ENCODE assay signal across 10 cellular contexts in genomic region chr1:40817791-40818263, GRCh38. TPM values are rescaled to one million over a fixed set of nuclear protein-coding genes. Genes with fewer than 3 reads are reported as not detected.
DNase-seq lines count a peak whose midpoint lies in the region; ATAC-seq, FAIRE-seq and TF ChIP-seq lines count a peak whose summit lies in the region.
"Had no signal": no experiment of that assay in that cellular context is flagged by ENCODE, and none has a peak within 500 bp of the region (broad histone marks: within the 10 kb centered on the region; RNA-seq: fewer than 3 reads in every experiment).

No MANE protein-coding gene starts in this region.

- H3K27me3 ChIP-seq in GM06990 (replicated peaks; ENCODE audit: control insufficient read depth, insufficient read depth, low read length) (no peaks in the 10 kb centered on the region; the same call in 1 of the 2 replicates), endodermal cell (ENCODE audit: control insufficient read depth, insufficient read depth, low read length, poor library complexity, severe bottlenecking) (peaks cover 31% of the 10 kb centered on the region), psoas muscle (ENCODE audit: insufficient read depth in 3 of 3, low read length in 2 of 3) (no peaks in the 10 kb centered on the region), transverse colon (no peaks in the 10 kb centered on the region)

- no peak for TF ChIP-seq CTCF in GM06990 (IDR thresholded peaks at IDR 0.05; ENCODE audit: insufficient read depth, low read length, poor library complexity, severe bottlenecking)
- TF ChIP-seq CTCF in endodermal cell (conservative IDR thresholded peaks at IDR 0.05) = no peak
- no peak for TF ChIP-seq CTCF in psoas muscle (IDR thresholded peaks at IDR 0.05)
- TF ChIP-seq CTCF in transverse colon (IDR thresholded peaks at IDR 0.05) = no peak

- H3K36me3 Mint-ChIP-seq in endodermal cell (ENCODE audit: low read depth) = no peaks in the 10 kb centered on the region

- H3K27ac ChIP-seq in endodermal cell (ENCODE audit: low read depth, low read length) (no peak overlapping the region), psoas muscle (no peak overlapping the region), transverse colon (no peak overlapping the region)

- H3K4me1 Mint-ChIP-seq in endodermal cell = peaks cover 8% of the 10 kb centered on the region

- peaks cover 16% of the 10 kb centered on the region for H3K4me1 ChIP-seq in endodermal cell (ENCODE audit: control insufficient read depth, insufficient read depth, low read length)
- H3K4me1 ChIP-seq in psoas muscle = peaks cover 13% of the 10 kb centered on the region
- peaks cover 0 to 8% (median 6%) of the 10 kb centered on the region in 4 donors for H3K4me1 ChIP-seq in transverse colon

- FAIRE-seq in frontal cortex (lab: Jason Lieb, UNC) = no peak
- FAIRE-seq: HepG2 had no signal

- H3K9me3 ChIP-seq in endodermal cell (ENCODE audit: control insufficient read depth, low read length) (no peaks in the 10 kb centered on the region), psoas muscle (no peaks in the 10 kb centered on the region), transverse colon (no peaks in the 10 kb centered on the region)

- intact Hi-C loops in psoas muscle (cut with DNase I) (no loop called here), transverse colon (cut with DNase I; ENCODE audit: low total_unique reads) (no loop called here)

- peaks cover 52% of the 10 kb centered on the region for H3K27me3 Mint-ChIP-seq in endodermal cell (ENCODE audit: insufficient read depth)

- H3K9me3 Mint-ChIP-seq in endodermal cell = no peaks in the 10 kb centered on the region

- TF ChIP-seq EP300 in transverse colon (IDR thresholded peaks at IDR 0.05; ENCODE audit: low read depth) = no peak

- TF ChIP-seq POLR2A in transverse colon (IDR thresholded peaks at IDR 0.05) = no peak

- WGBS in endodermal cell (ENCODE audit: insufficient coverage in 1 of 2, insufficient read length in 1 of 2), 2 experiments = 44 to 46% methylated on average over 11 to 19 of the region's 19 CpGs
- WGBS in psoas muscle, 3 donors = 53 to 77% (median 63%) methylated on average over 19 of the region's 19 CpGs
- WGBS in transverse colon (ENCODE audit: low coverage in 1 of 2), 2 donors = 57 to 80% methylated on average over 1 to 19 of the region's 19 CpGs

- H3K9ac ChIP-seq in endodermal cell (ENCODE audit: extremely low read depth, low read length, poor library complexity, severe bottlenecking) = no peak overlapping the region

- H3K36me3 ChIP-seq in GM06990 (ENCODE audit: control insufficient read depth, insufficient read depth, low read length) (no peaks in the 10 kb centered on the region), endodermal cell (ENCODE audit: control insufficient read depth, insufficient read depth, low read length) (no peaks in the 10 kb centered on the region), psoas muscle (ENCODE audit: insufficient read depth in 1 of 2, low read depth in 1 of 2) (peaks cover 0 to 24% of the 10 kb centered on the region in 2 donors), transverse colon (no peaks in the 10 kb centered on the region)

- in situ Hi-C loops in transverse colon (cut with MboI; ENCODE audit: low pct_ligation_motif_present in 1 of 4, low pct_unique_long_range_greater_than_20kb in 1 of 4, low sequenced_read_pairs in 3 of 4) = no loop called here

- no peak overlapping the region for H3K27ac Mint-ChIP-seq in endodermal cell

- H3K4me3 ChIP-seq in GM06990 (replicated peaks; ENCODE audit: low read depth, low read length) = peak overlapping the region; percentile 54
- peak overlapping the region; percentile 70 for H3K4me3 ChIP-seq in endodermal cell (ENCODE audit: low read length)
- peak overlapping the region; percentile 53 for H3K4me3 ChIP-seq in psoas muscle
- peak overlapping the region in 2 of 4 donors; percentile 32 to 48 for H3K4me3 ChIP-seq in transverse colon

- ATAC-seq in HG03432 (IDR thresholded peaks at IDR 0.05; ENCODE audit: unreplicated experiment) (peak; percentile 31), psoas muscle (no peak)
- ATAC-seq: HepG2 had no signal

- peak overlapping the region; percentile 58 for H3K4me3 Mint-ChIP-seq in endodermal cell

- no peak for DNase-seq in GM06990 (ENCODE audit: extremely low read depth, insufficient read length)
- no peak for DNase-seq in endodermal cell
- no peak for DNase-seq in psoas muscle
- DNase-seq in cortex of kidney (lab: John Stamatoyannopoulos, UW) = no peak
- no peak for DNase-seq in transverse colon
- DNase-seq in frontal cortex (ENCODE audit: low spot score in 2 of 2) = no peak
- no peak for DNase-seq in retina
- DNase-seq: GF-D8 had no signal

RNA-seq across cellular contexts. Expression of gene KCNQ4, which starts 34.2 kb away (rescaled TPM):
- total RNA-seq in endodermal cell (under 1 TPM; 0.22 to 0.88 TPM), psoas muscle (1 to 10 TPM; 4.6 to 9.1 (median 6.3) TPM), transverse colon (10 to 100 TPM in 1 of 4 donors, 1 to 10 TPM in 3; 3.1 to 33.7 (median 3.6) TPM), frontal cortex (1.2 TPM)
- polyA plus RNA-seq in endodermal cell (2013, experiment 1 of 2) = 1.7 TPM
- polyA plus RNA-seq in endodermal cell (2013, experiment 2 of 2) = 1.4 TPM
- polyA plus RNA-seq in psoas muscle = 1 to 10 TPM; 1.9 to 2.7 (median 2.1) TPM

RNA-seq across cellular contexts. Expression of gene CITED4, which starts 44.3 kb away (rescaled TPM):
- total RNA-seq in endodermal cell = 1 to 10 TPM; 9.0 to 9.5 TPM
- polyA plus RNA-seq in endodermal cell (2013, experiment 1 of 2) = 7.2 TPM
- 5.6 TPM for polyA plus RNA-seq in endodermal cell (2013, experiment 2 of 2)
- total RNA-seq in psoas muscle = 10 to 100 TPM; 16.0 to 24.7 (median 18.6) TPM
- 10 to 100 TPM in 1 of 3 donors, 1 to 10 TPM in 2; 5.6 to 40.9 (median 6.6) TPM for polyA plus RNA-seq in psoas muscle
- total RNA-seq in transverse colon = 10 to 100 TPM in 3 of 4 donors, 1 to 10 TPM in 1; 7.6 to 30.1 (median 16.5) TPM
- total RNA-seq in frontal cortex = under 0.01 TPM
